Comparison of ENCODE assay signal across 28 cellular contexts in the genomic region with DNA sequence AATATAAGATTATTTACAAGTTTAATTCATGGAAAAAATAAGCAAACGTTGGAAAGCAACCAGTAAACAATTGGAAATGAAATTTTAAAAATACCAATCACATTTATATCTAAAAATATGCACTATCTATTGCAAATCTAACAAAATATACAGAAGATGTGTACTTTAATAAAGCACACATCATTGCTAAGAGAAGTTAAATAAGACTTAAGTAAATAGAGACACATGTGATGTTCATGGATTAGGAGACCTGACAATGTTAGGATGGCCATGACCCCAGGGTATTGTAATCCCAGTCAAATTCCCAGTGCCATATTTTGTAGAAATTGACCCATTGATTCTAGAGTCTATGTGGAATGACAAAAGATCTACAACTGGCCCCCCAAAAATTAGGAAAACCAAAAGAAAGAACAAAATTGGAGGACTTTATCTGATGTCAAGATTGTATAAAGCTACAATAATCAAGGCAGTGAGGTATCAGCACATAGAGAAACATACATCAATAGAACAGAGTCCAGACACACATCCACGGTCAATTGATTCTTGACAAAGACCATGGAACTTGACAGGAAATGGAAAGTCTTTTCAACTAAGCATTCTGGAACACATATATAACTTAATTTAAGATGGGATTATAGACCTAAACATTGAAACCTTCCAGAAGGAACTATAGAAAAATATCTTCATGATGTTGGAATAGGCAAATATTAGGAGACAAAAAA.
"Had no signal": no experiment of that assay in that cellular context is flagged by ENCODE, and none has a peak within 500 bp of the region (broad histone marks: within the 10 kb centered on the region; RNA-seq: fewer than 3 reads in every experiment).

No MANE protein-coding gene starts in this region.

- H3K27me3 ChIP-seq: colonic mucosa, dorsolateral prefrontal cortex, esophagus muscularis mucosa, esophagus squamous epithelium, foreskin keratinocyte, gastrocnemius medialis had no signal

- H3K4me1 ChIP-seq: colonic mucosa, esophagus muscularis mucosa, esophagus squamous epithelium, foreskin keratinocyte, gastrocnemius medialis, gastroesophageal sphincter, heart left ventricle, heart right ventricle had no signal

- H3K9me3 ChIP-seq: gastrocnemius medialis had no signal

- ATAC-seq: effector memory CD8-positive, alpha-beta T cell; esophagus mucosa; foreskin keratinocyte; gastrocnemius medialis; gastroesophageal sphincter; heart left ventricle; heart right ventricle had no signal

- H3K27ac ChIP-seq: colonic mucosa, coronary artery, dorsolateral prefrontal cortex, epithelial cell of prostate, esophagus muscularis mucosa, esophagus squamous epithelium, foreskin keratinocyte, gastrocnemius medialis, gastroesophageal sphincter, heart left ventricle, heart right ventricle had no signal

- H3K4me3 ChIP-seq: colonic mucosa, coronary artery, dorsolateral prefrontal cortex, esophagus muscularis mucosa, esophagus squamous epithelium, gastrocnemius medialis, gastroesophageal sphincter, heart left ventricle, heart right ventricle had no signal

- FAIRE-seq: colon, endometrium, endothelial cell of umbilical vein, frontal cortex had no signal

- DNase-seq: colonic mucosa; cortex of kidney; dermis blood vessel endothelial cell; dorsolateral prefrontal cortex; effector CD4-positive, alpha-beta T cell; effector CD8-positive, alpha-beta T cell; effector memory CD4-positive, alpha-beta T cell; effector memory CD8-positive, alpha-beta T cell; endodermal cell; erythroblast; esophagus squamous epithelium; foreskin fibroblast; foreskin keratinocyte; foreskin melanocyte; gastrocnemius medialis; glutamatergic neuron; head of caudate nucleus; heart left ventricle; heart right ventricle had no signal

- H3K36me3 ChIP-seq: colonic mucosa, esophagus muscularis mucosa, esophagus squamous epithelium, gastrocnemius medialis, gastroesophageal sphincter, heart left ventricle, heart right ventricle had no signal
